ENCODE assay signal across 8 cellular contexts in genomic region chr1:6199298-6200187, GRCh38. TPM values are rescaled to one million over a fixed set of nuclear protein-coding genes. Genes with fewer than 3 reads are reported as not detected.
A peak's percentile ranks its signal among the peaks of the same experiment; 100 is the strongest.
DNase-seq lines count a peak whose midpoint lies in the region; ATAC-seq, FAIRE-seq and TF ChIP-seq lines count a peak whose summit lies in the region.

TSS of gene RPL22 (minus strand) at chr1:6199595. CDS start at chr1:6199573, 22 bp downstream.

- intact Hi-C loops in OCI-LY7 (cut with micrococcal nuclease; ENCODE audit: unreplicated experiment): loop anchor here (1.0 to 5.0 kb wide), 3 partner anchors 38 to 207 kb away; partner anchors contain the start of genes ICMT and NPHP4

- H3K27me3 Mint-ChIP-seq in endothelial cell (ENCODE audit: unreplicated experiment) (peaks cover 3% of the 10 kb centered on the region), mesothelial cell of epicardium (ENCODE audit: low read depth) (no peaks in the 10 kb centered on the region)

- peak within 1 kb of the TSS; percentile 95 for H2AFZ ChIP-seq in OCI-LY7 (ENCODE audit: low read length)

- ATAC-seq in GM21526 (IDR thresholded peaks at IDR 0.05; ENCODE audit: low FRiP score, unreplicated experiment): peak; percentile 96

- H3K9me2 ChIP-seq in OCI-LY7 (ENCODE audit: insufficient read depth, low read length): no peaks in the 10 kb centered on the region

- peaks cover 24% of the 10 kb centered on the region for H4K20me1 ChIP-seq in OCI-LY7 (ENCODE audit: insufficient read depth, low read length)

- H3K9me3 ChIP-seq in OCI-LY7 (ENCODE audit: low read length): no peaks in the 10 kb centered on the region

- H3K4me2 ChIP-seq in OCI-LY7 (ENCODE audit: low read length): peak within 1 kb of the TSS; percentile 96

- no TSS peak for BruUV-seq in OCI-LY7 (replicated peaks; lab: Mats Ljungman, UMichigan)

- CTCF ChIA-PET in OCI-LY7 (lab: Charles Lee; ENCODE audit: unreplicated experiment): no interaction called here

- no peak for FAIRE-seq in D721Med (lab: Jason Lieb, UNC)

- H3K9me3 Mint-ChIP-seq in endothelial cell (ENCODE audit: unreplicated experiment): no peaks in the 10 kb centered on the region
- H3K9me3 Mint-ChIP-seq in mesothelial cell of epicardium: no peaks in the 10 kb centered on the region

- H3K36me3 ChIP-seq in OCI-LY7 (ENCODE audit: insufficient read depth, low read length): peaks cover 46% of the 10 kb centered on the region

- TF ChIP-seq CTCF in D721Med (IDR thresholded peaks at IDR 0.05; ENCODE audit: insufficient read depth, missing control alignments): no peak
- no peak for TF ChIP-seq CTCF in OCI-LY7 (conservative IDR thresholded peaks at IDR 0.05; ENCODE audit: low read length)
- TF ChIP-seq CTCF in endothelial cell (IDR thresholded peaks at IDR 0.05; ENCODE audit: unreplicated experiment): no peak
- TF ChIP-seq CTCF in mesothelial cell of epicardium (IDR thresholded peaks at IDR 0.05; ENCODE audit: unreplicated experiment): no peak

- H3K4me3 Mint-ChIP-seq in endothelial cell (ENCODE audit: unreplicated experiment) (peak within 1 kb of the TSS; percentile 94), mesothelial cell of epicardium (peak within 1 kb of the TSS; percentile 83)

- H3K4me3 ChIP-seq in OCI-LY7 (ENCODE audit: low read depth, low read length, poor library complexity, severe bottlenecking): peak within 1 kb of the TSS; percentile 93

- peaks cover 31% of the 10 kb centered on the region for H3K4me1 ChIP-seq in OCI-LY7 (ENCODE audit: insufficient read depth, low read length, poor library complexity, severe bottlenecking)

- H3K27ac Mint-ChIP-seq in endothelial cell (ENCODE audit: unreplicated experiment): peak within 1 kb of the TSS; percentile 95
- peak within 1 kb of the TSS; percentile 90 for H3K27ac Mint-ChIP-seq in mesothelial cell of epicardium

- peaks cover 13% of the 10 kb centered on the region for H3K36me3 Mint-ChIP-seq in endothelial cell (ENCODE audit: low read depth, unreplicated experiment)
- H3K36me3 Mint-ChIP-seq in mesothelial cell of epicardium: peaks cover 12% of the 10 kb centered on the region

- POLR2A ChIA-PET in OCI-LY7 (lab: Charles Lee): interaction anchor here (0.5 to 1.3 kb wide), 2 partner anchors 31 to 36 kb away, joined by 3 to 7 read pairs; partner anchors contain the start of gene ICMT

- H3K27ac ChIP-seq in OCI-LY7 (ENCODE audit: low read depth, low read length, poor library complexity, severe bottlenecking): peak within 1 kb of the TSS; percentile 53

- peaks cover 52% of the 10 kb centered on the region for H3K79me2 ChIP-seq in OCI-LY7 (ENCODE audit: insufficient read depth, low read depth, low read length)

- DNase-seq in D721Med (ENCODE audit: insufficient read length, low spot score) (peak; percentile 39), HuH-7.5 (ENCODE audit: low spot score) (peak; percentile 79), OCI-LY7 (ENCODE audit: low spot score) (peak; percentile 100), activated T-cell treated with anti-CD3 and anti-CD28 coated beads for 1 hour (ENCODE audit: low read depth) (peak; percentile 95), endothelial cell (ENCODE audit: low spot score) (peak; percentile 93), mesothelial cell of epicardium (ENCODE audit: low spot score in 2 of 2, unreplicated experiment in 2 of 2) (peak; percentile 88 to 94)
- peak; percentile 97 for DNase-seq in stimulated activated CD8-positive, alpha-beta memory T cell treated with anti-CD3 and anti-CD28 coated beads, Interleukin-15, amount 100 ng/mL, for 48 hours (ENCODE audit: low read depth in 2 of 2)

- H3K4me1 Mint-ChIP-seq in endothelial cell (ENCODE audit: unreplicated experiment) (peaks cover 25% of the 10 kb centered on the region), mesothelial cell of epicardium (peaks cover 31% of the 10 kb centered on the region)

RNA-seq across cellular contexts. Expression of gene RPL22, which starts in this region (rescaled TPM):
- total RNA-seq in OCI-LY7 (2014; rRNA removed; shearing (Covaris generic)): 249 and 330 TPM in 2 replicates
- total RNA-seq in OCI-LY7 (2022) (589 and 605 TPM in 2 replicates), endothelial cell (ENCODE audit: unreplicated experiment) (601 TPM), mesothelial cell of epicardium (411 to 435 TPM (median 426 TPM) in 3 replicates)

Comparison
In these comparisons a context has a peak if more than half of its experiments do, and no peak if none do; other contexts are left out.
1. Peak in every context shown above with its lines: DNase-seq, ATAC-seq, H3K4me3 ChIP-seq and H3K27ac ChIP-seq.
2. DNase-seq: peak in every context shown above with its lines; median percentile 100 in OCI-LY7; 97 in stimulated activated CD8-positive, alpha-beta memory T cell treated with anti-CD3 and anti-CD28 coated beads, Interleukin-15, amount 100 ng/mL, for 48 hours; 95 in activated T-cell treated with anti-CD3 and anti-CD28 coated beads for 1 hour; 93 in endothelial cell; 91 in mesothelial cell of epicardium; 79 in HuH-7.5; 39 in D721Med.